In the genomic region with DNA sequence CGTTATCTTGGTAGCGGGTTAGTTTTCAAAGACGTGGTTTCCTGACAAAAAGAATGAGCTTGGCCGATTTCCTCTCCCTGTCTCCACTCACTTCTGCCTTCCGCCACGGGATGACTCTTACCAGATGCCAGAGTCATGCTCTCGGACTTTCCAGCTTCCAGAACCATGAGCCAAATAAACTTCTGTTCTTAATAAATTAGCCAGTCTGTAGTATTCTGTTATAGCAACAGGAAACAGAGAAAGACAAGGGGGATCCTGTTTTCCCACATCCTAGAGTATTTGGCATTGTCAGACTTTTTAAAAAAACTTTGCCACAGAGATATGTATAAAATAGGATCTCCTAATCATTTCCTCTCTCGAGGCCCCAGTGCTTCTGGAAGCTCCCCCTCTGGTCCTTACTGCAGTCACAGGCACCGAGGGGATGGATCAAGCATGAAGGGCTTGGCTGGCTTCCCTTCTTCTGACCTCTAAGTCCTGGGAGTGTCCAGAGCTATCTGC, we compare ENCODE assay signal across 9 cellular contexts.
DNase-seq lines count a peak whose midpoint lies in the region; ATAC-seq, FAIRE-seq and TF ChIP-seq lines count a peak whose summit lies in the region.
"Had no signal": no experiment of that assay in that cellular context is flagged by ENCODE, and none has a peak within 500 bp of the region (broad histone marks: within the 10 kb centered on the region; RNA-seq: fewer than 3 reads in every experiment).

No MANE protein-coding gene starts in this region.

- dilution Hi-C loops in endothelial cell of umbilical vein (cut with MboI; ENCODE audit: extremely low pct_ligation_motif_present, low sequenced_read_pairs), result no loop called here

- H3K4me1 Mint-ChIP-seq in T-helper 2 cell treated with Interferon-gamma antibody and Interleukin-4, amounts not matched to agents 5 μg/mL and 100 μg/mL, for 36 hours (ENCODE audit: low read depth), result peaks cover 4% of the 10 kb centered on the region

- ATAC-seq in right lobe of liver (peak; percentile 55 to 76 (median 62)), GM18502 (IDR thresholded peaks at IDR 0.05; ENCODE audit: poor library complexity, unreplicated experiment) (no peak), HG02852 (IDR thresholded peaks at IDR 0.05; ENCODE audit: unreplicated experiment) (no peak)

- H4K20me1 ChIP-seq in endothelial cell of umbilical vein (replicated peaks; ENCODE audit: control insufficient read depth, extremely low read depth, insufficient read depth, low read length), result no peaks in the 10 kb centered on the region
- H4K20me1 ChIP-seq in OCI-LY7 (ENCODE audit: insufficient read depth, low read length), result no peaks in the 10 kb centered on the region

- no peak overlapping the region for H3K27ac Mint-ChIP-seq in T-helper 2 cell treated with Interferon-gamma antibody and Interleukin-4, amounts not matched to agents 5 μg/mL and 100 μg/mL, for 36 hours

- no peak overlapping the region for H3K4me3 ChIP-seq in HFF-Myc (replicated peaks; ENCODE audit: low read depth, low read length)
- H3K4me3 ChIP-seq in endothelial cell of umbilical vein (replicated peaks in 1 of 3; ENCODE audit: insufficient read depth in 1 of 3, low read depth in 1 of 3, low read length in 3 of 3), result no peak overlapping the region
- no peak overlapping the region for H3K4me3 ChIP-seq in right lobe of liver
- H3K4me3 ChIP-seq in stomach, result no peak overlapping the region
- H3K4me3 ChIP-seq in OCI-LY7 (ENCODE audit: low read depth, low read length, poor library complexity, severe bottlenecking), result no peak overlapping the region

- H3K9ac ChIP-seq in endothelial cell of umbilical vein (replicated peaks; ENCODE audit: extremely low read depth, insufficient read depth, low read length), result peak overlapping the region; percentile 66

- H3K36me3 Mint-ChIP-seq in T-helper 2 cell treated with Interferon-gamma antibody and Interleukin-4, amounts not matched to agents 5 μg/mL and 100 μg/mL, for 36 hours (ENCODE audit: low read depth), result no peaks in the 10 kb centered on the region

- intact Hi-C loops in endothelial cell of umbilical vein (cut with micrococcal nuclease) (loop anchor here (1.0 to 2.0 kb wide), 7 partner anchors 17 to 147 kb away; no protein-coding TSS in a partner anchor), right lobe of liver (cut with DNase I) (no loop called here), stomach (cut with DNase I; ENCODE audit: low total_unique reads) (no loop called here), OCI-LY7 (cut with micrococcal nuclease; ENCODE audit: unreplicated experiment) (no loop called here)

- H3K79me2 ChIP-seq in endothelial cell of umbilical vein (ENCODE audit: control insufficient read depth, insufficient read depth, low read length) (peaks cover 23% of the 10 kb centered on the region), OCI-LY7 (ENCODE audit: insufficient read depth, low read depth, low read length) (no peaks in the 10 kb centered on the region)

- H3K9me3 ChIP-seq in endothelial cell of umbilical vein (replicated peaks; ENCODE audit: control insufficient read depth, insufficient read depth, low read length) (no peaks in the 10 kb centered on the region), right lobe of liver (no peaks in the 10 kb centered on the region), stomach (no peaks in the 10 kb centered on the region), OCI-LY7 (ENCODE audit: low read length) (no peaks in the 10 kb centered on the region)

- POLR2A ChIA-PET in endothelial cell of umbilical vein (lab: Charles Lee) (interaction anchor here (1.2 kb wide), 1 partner anchor 61 kb away, joined by 7 read pairs; no protein-coding TSS in a partner anchor), OCI-LY7 (lab: Charles Lee) (interaction anchor here (0.6 kb wide), 1 partner anchor 1458 kb away, joined by 4 read pairs; no protein-coding TSS in a partner anchor)

- H3K4me1 ChIP-seq in endothelial cell of umbilical vein (ENCODE audit: control insufficient read depth, extremely low read depth, insufficient read depth, low read length), result peaks cover 81% of the 10 kb centered on the region
- peaks cover 0 to 14% (median 2%) of the 10 kb centered on the region in 4 donors for H3K4me1 ChIP-seq in right lobe of liver
- H3K4me1 ChIP-seq in stomach, result peaks cover 28 to 59% (median 46%) of the 10 kb centered on the region in 4 donors
- no peaks in the 10 kb centered on the region for H3K4me1 ChIP-seq in OCI-LY7 (ENCODE audit: insufficient read depth, low read length, poor library complexity, severe bottlenecking)

- H3K4me3 Mint-ChIP-seq in T-helper 2 cell treated with Interferon-gamma antibody and Interleukin-4, amounts not matched to agents 5 μg/mL and 100 μg/mL, for 36 hours, result no peak overlapping the region

- DNase-seq in HFF-Myc (ENCODE audit: extremely low read depth, low read depth) (peak; percentile 87), endothelial cell of umbilical vein (ENCODE audit: low read depth, low spot score) (peak; percentile 98), right lobe of liver (no peak), stomach (no peak), OCI-LY7 (ENCODE audit: low spot score) (no peak)
- DNase-seq in T-helper 2 cell treated with Interferon-gamma antibody and Interleukin-4, amounts not matched to agents 5 μg/mL and 100 μg/mL, for 36 hours (ENCODE audit: low spot score), result no peak
- DNase-seq: stimulated activated CD4-positive, alpha-beta T cell treated with anti-CD3 and anti-CD28 coated beads, Interleukin-2, amount 100 ng/mL, for 24 hours had no signal

- TF ChIP-seq POLR2A in endothelial cell of umbilical vein (IDR thresholded peaks at IDR 0.05; ENCODE audit: low read depth, low read length), result peak; percentile 44
- no peak for TF ChIP-seq POLR2A in right lobe of liver (IDR thresholded peaks at IDR 0.05)
- no peak for TF ChIP-seq POLR2A in stomach (IDR thresholded peaks at IDR 0.05)

- BruUV-seq in endothelial cell of umbilical vein (replicated peaks; lab: Mats Ljungman, UMichigan) (no TSS peak), OCI-LY7 (replicated peaks; lab: Mats Ljungman, UMichigan) (no TSS peak)

- peak overlapping the region; percentile 88 for H3K4me2 ChIP-seq in endothelial cell of umbilical vein (ENCODE audit: insufficient read depth, low read length)
- H3K4me2 ChIP-seq in OCI-LY7 (ENCODE audit: low read length), result no peak overlapping the region

- peaks cover 2 to 6% of the 10 kb centered on the region in 2 experiments for H3K36me3 ChIP-seq in endothelial cell of umbilical vein (ENCODE audit: control insufficient read depth in 2 of 2, extremely low read depth in 1 of 2, insufficient read depth in 2 of 2, low read length in 2 of 2)
- H3K36me3 ChIP-seq in right lobe of liver, result no peaks in the 10 kb centered on the region
- H3K36me3 ChIP-seq in stomach, result peaks cover 0 to 15% (median 5%) of the 10 kb centered on the region in 4 donors
- H3K36me3 ChIP-seq in OCI-LY7 (ENCODE audit: insufficient read depth, low read length), result no peaks in the 10 kb centered on the region

- TF ChIP-seq CTCF in HFF-Myc (IDR thresholded peaks at IDR 0.05; ENCODE audit: low read depth, low read length, missing control alignments) (no peak), endothelial cell of umbilical vein (IDR thresholded peaks at IDR 0.05; ENCODE audit: extremely low read depth in 1 of 2, insufficient read depth in 1 of 2, low read depth in 1 of 2, low read length in 2 of 2) (no peak), right lobe of liver (IDR thresholded peaks at IDR 0.05) (no peak), stomach (IDR thresholded peaks at IDR 0.05) (no peak), OCI-LY7 (conservative IDR thresholded peaks at IDR 0.05; ENCODE audit: low read length) (no peak)

- H3K9me1 ChIP-seq in endothelial cell of umbilical vein (replicated peaks; ENCODE audit: control insufficient read depth, extremely low read depth, insufficient read depth, low read length), result no peaks in the 10 kb centered on the region

- H3K9me2 ChIP-seq in OCI-LY7 (ENCODE audit: insufficient read depth, low read length), result no peaks in the 10 kb centered on the region

- CTCF ChIA-PET in endothelial cell of umbilical vein (lab: Charles Lee), result interaction anchor here (0.6 to 2.1 kb wide), 21 partner anchors 13 to 239 kb away, joined by 3 to 13 read pairs (median 5); partner anchors contain the start of gene NAA20
- CTCF ChIA-PET in OCI-LY7 (lab: Charles Lee; ENCODE audit: unreplicated experiment), result no interaction called here

- peak; percentile 100 for FAIRE-seq in endothelial cell of umbilical vein (lab: Jason Lieb, UNC)

- peak overlapping the region; percentile 93 for H3K27ac ChIP-seq in endothelial cell of umbilical vein (ENCODE audit: insufficient read depth, low read depth, low read length)
- H3K27ac ChIP-seq in right lobe of liver, result no peak overlapping the region
- H3K27ac ChIP-seq in stomach, result peak overlapping the region in 4 of 5 donors; percentile 27 to 72 (median 66)
- H3K27ac ChIP-seq in OCI-LY7 (ENCODE audit: low read depth, low read length, poor library complexity, severe bottlenecking), result no peak overlapping the region

- H2AFZ ChIP-seq in endothelial cell of umbilical vein (ENCODE audit: low read depth, low read length), result no peak overlapping the region
- H2AFZ ChIP-seq in OCI-LY7 (ENCODE audit: low read length), result no peak overlapping the region

- no peaks in the 10 kb centered on the region for H3K27me3 ChIP-seq in endothelial cell of umbilical vein (ENCODE audit: control insufficient read depth in 2 of 2, insufficient read depth in 2 of 2, low read length in 2 of 2)
- no peaks in the 10 kb centered on the region for H3K27me3 ChIP-seq in right lobe of liver
- H3K27me3 ChIP-seq in stomach, result no peaks in the 10 kb centered on the region

- no peaks in the 10 kb centered on the region for H3K9me3 Mint-ChIP-seq in T-helper 2 cell treated with Interferon-gamma antibody and Interleukin-4, amounts not matched to agents 5 μg/mL and 100 μg/mL, for 36 hours

- TF ChIP-seq EP300 in stomach (IDR thresholded peaks at IDR 0.05), result no peak

- WGBS in right lobe of liver (ENCODE audit: insufficient coverage, low coverage, low lambda C conversion rate, missing lambda C conversion rate), result 34% methylated on average over 9 of the region's 9 CpGs
- 35 to 70% (median 51%) methylated on average over 9 of the region's 9 CpGs for WGBS in stomach, 5 donors

- H3K27me3 Mint-ChIP-seq in T-helper 2 cell treated with Interferon-gamma antibody and Interleukin-4, amounts not matched to agents 5 μg/mL and 100 μg/mL, for 36 hours (ENCODE audit: low read depth), result peaks cover 28% of the 10 kb centered on the region

TF ChIP-seq in endothelial cell of umbilical vein, 7 proteins besides CTCF, POLR2A, EP300 and RAD21 (continues in another document):
- TF ChIP-seq GATA2 (IDR thresholded peaks at IDR 0.05; ENCODE audit: insufficient read depth, insufficient read length, low read depth, low read length), result peak; percentile 94
- peak; percentile 3 for TF ChIP-seq MYC (IDR thresholded peaks at IDR 0.05; ENCODE audit: low read depth, low read length)
- TF ChIP-seq EZH2 (IDR thresholded peaks at IDR 0.05; ENCODE audit: borderline replicate concordance, low read depth, low read length, severe bottlenecking), result no peak
- TF ChIP-seq, protein P1, sequence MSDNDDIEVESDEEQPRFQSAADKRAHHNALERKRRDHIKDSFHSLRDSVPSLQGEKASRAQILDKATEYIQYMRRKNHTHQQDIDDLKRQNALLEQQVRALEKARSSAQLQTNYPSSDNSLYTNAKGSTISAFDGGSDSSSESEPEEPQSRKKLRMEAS (IDR thresholded peaks at IDR 0.05; ENCODE audit: insufficient read depth, insufficient read length), result no peak
- TF ChIP-seq JUN (IDR thresholded peaks at IDR 0.05; ENCODE audit: borderline replicate concordance, insufficient read depth, insufficient read length, low read depth), result peak; percentile 76

Comparison
In these comparisons a context has a peak if more than half of its experiments do, and no peak if none do; other contexts are left out.
1. DNase-seq: peak in HFF-Myc (single experiment) and endothelial cell of umbilical vein (single experiment); none in right lobe of liver (0 of 3), stomach (single experiment), T-helper 2 cell treated with Interferon-gamma antibody and Interleukin-4, amounts not matched to agents 5 μg/mL and 100 μg/mL, for 36 hours (single experiment) and OCI-LY7 (single experiment).
2. H3K27ac ChIP-seq: peak in endothelial cell of umbilical vein (single experiment) and stomach (4 of 5); none in right lobe of liver (0 of 3) and OCI-LY7 (single experiment).
3. ATAC-seq: peak in right lobe of liver (4 of 4); none in GM18502 (single experiment) and HG02852 (single experiment).